ENCODE assay signal across 8 cellular contexts in genomic region chr7:155489862-155490696, GRCh38. TPM values are rescaled to one million over a fixed set of nuclear protein-coding genes. Genes with fewer than 3 reads are reported as not detected.
DNase-seq lines count a peak whose midpoint lies in the region; ATAC-seq and TF ChIP-seq lines count a peak whose summit lies in the region.

No MANE protein-coding gene starts in this region.

- in situ Hi-C loops in ACHN (cut with HindIII; ENCODE audit: low pct_ligation_motif_present, low pct_unique_long_range_greater_than_20kb, low sequenced_read_pairs): no loop called here

- no peaks in the 10 kb centered on the region for H3K79me2 ChIP-seq in smooth muscle cell (ENCODE audit: low read depth)

- peak overlapping the region; percentile 76 for H3K27ac ChIP-seq in SK-N-MC
- H3K27ac ChIP-seq in smooth muscle cell (ENCODE audit: low read depth): no peak overlapping the region

- H3K4me2 ChIP-seq in smooth muscle cell: peak overlapping the region; percentile 84

- H3K9ac ChIP-seq in SK-N-MC (ENCODE audit: insufficient read length) (peak overlapping the region; percentile 60), smooth muscle cell (ENCODE audit: low read depth) (no peak overlapping the region)

- DNase-seq in ACHN: peak; percentile 44
- no peak for DNase-seq in SK-N-MC (ENCODE audit: low read depth, low spot score)
- peak; percentile 53 for DNase-seq in left ventricle myocardium superior
- DNase-seq in smooth muscle cell (lab: John Stamatoyannopoulos, UW; ENCODE audit: unreplicated experiment): no peak
- DNase-seq in DMS79 (lab: John Stamatoyannopoulos, UW): no peak
- DNase-seq in midbrain (lab: John Stamatoyannopoulos, UW): no peak
- no peak for DNase-seq in NCI-H2107 treated with DMSO at 0.1 percent for 48 hours (lab: John Stamatoyannopoulos, UW; ENCODE audit: unreplicated experiment)

- peaks cover 6% of the 10 kb centered on the region for H3K4me1 ChIP-seq in smooth muscle cell (ENCODE audit: low read depth)

- H3K4me3 ChIP-seq in SK-N-MC (peak overlapping the region; percentile 47), smooth muscle cell (peak overlapping the region; percentile 39)

- peaks cover 17% of the 10 kb centered on the region for H3K27me3 ChIP-seq in smooth muscle cell (ENCODE audit: low read depth)

- H2AFZ ChIP-seq in smooth muscle cell (ENCODE audit: low read depth): peak overlapping the region; percentile 92

- H3K36me3 ChIP-seq in SK-N-MC (ENCODE audit: insufficient read depth, low read length): no peaks in the 10 kb centered on the region
- no peaks in the 10 kb centered on the region for H3K36me3 ChIP-seq in smooth muscle cell (ENCODE audit: low read depth)

- ATAC-seq in GM19324 (IDR thresholded peaks at IDR 0.05; ENCODE audit: low FRiP score, unreplicated experiment) (peak; percentile 39), left ventricle myocardium superior (peak; percentile 79)

- no peak for TF ChIP-seq CTCF in smooth muscle cell (IDR thresholded peaks at IDR 0.05; ENCODE audit: borderline replicate concordance, insufficient read depth, poor library complexity, severe bottlenecking)

- intact Hi-C loops in left ventricle myocardium superior (cut with micrococcal nuclease): no loop called here

- no peaks in the 10 kb centered on the region for H3K9me3 ChIP-seq in SK-N-MC (ENCODE audit: low read depth, low read length)
- H3K9me3 ChIP-seq in smooth muscle cell (replicated peaks; ENCODE audit: low read depth): no peaks in the 10 kb centered on the region

- WGBS in smooth muscle cell (ENCODE audit: low lambda C conversion rate): 57% methylated on average over 32 of the region's 32 CpGs

- no peaks in the 10 kb centered on the region for H3F3A ChIP-seq in smooth muscle cell (ENCODE audit: low read depth)

- H4K20me1 ChIP-seq in smooth muscle cell (ENCODE audit: low read depth): no peaks in the 10 kb centered on the region

RNA-seq across cellular contexts. Expression of gene EN2, which starts 32.1 kb away (rescaled TPM):
- total RNA-seq in left ventricle myocardium superior: not detected
- not detected in 2 replicates for total RNA-seq in smooth muscle cell
- polyA plus RNA-seq in smooth muscle cell: 0.07 TPM in 1 of 2 replicates, not detected in the other

RNA-seq across cellular contexts. Expression of gene CNPY1, which starts 56.3 kb away (rescaled TPM):
- total RNA-seq in left ventricle myocardium superior (not detected), smooth muscle cell (0.09 and 1.0 TPM in 2 replicates)
- not detected in 2 replicates for polyA plus RNA-seq in smooth muscle cell

Comparison
In these comparisons a context has a peak if more than half of its experiments do, and no peak if none do; other contexts are left out.
1. DNase-seq: peak in ACHN (single experiment) and left ventricle myocardium superior (single experiment); none in SK-N-MC (single experiment), smooth muscle cell (single experiment), DMS79 (single experiment), midbrain (single experiment) and NCI-H2107 treated with DMSO at 0.1 percent for 48 hours (single experiment).